Comparison of ENCODE assay signal across 25 cellular contexts in genomic region chr20:48909910-48910309, GRCh38.
"Had no signal": no experiment of that assay in that cellular context is flagged by ENCODE, and none has a peak within 500 bp of the region (broad histone marks: within the 10 kb centered on the region; RNA-seq: fewer than 3 reads in every experiment).

No MANE protein-coding gene starts in this region.

- H3K4me1 ChIP-seq: parathyroid adenoma, right lobe of liver had no signal

- H3K4me1 Mint-ChIP-seq: activated naive CD4-positive, alpha-beta T cell treated with anti-CD3 and anti-CD28 coated beads, Interleukin-2, amount 50 U/mL, for 24 hours; mesothelial cell of epicardium had no signal

- H3K36me3 ChIP-seq: cardiac muscle cell, left lung, right lobe of liver, thoracic aorta had no signal

- H3K4me2 ChIP-seq: hepatocyte, SK-N-SH had no signal

- H3K4me3 ChIP-seq: body of pancreas, cardiac muscle cell, hepatocyte, left lung, lung, right lobe of liver, thoracic aorta had no signal

- H3K27ac Mint-ChIP-seq: activated naive CD4-positive, alpha-beta T cell treated with anti-CD3 and anti-CD28 coated beads, Interleukin-2, amount 50 U/mL, for 24 hours; mesothelial cell of epicardium; nephron; stimulated activated naive B cell treated with anti-CD40 and anti-IgM and Interleukin-4, amounts not matched to agents 10 μg/mL and 1 μg/mL and 100 μg/mL, for 72 hours; T-helper 2 cell treated with Interferon-gamma antibody and Interleukin-4, amounts not matched to agents 5 μg/mL and 100 μg/mL, for 36 hours; type B pancreatic cell had no signal

- H3K27me3 ChIP-seq: hepatocyte, right lobe of liver had no signal

- FAIRE-seq: small intestine had no signal

- H2AFZ ChIP-seq: hepatocyte, parathyroid adenoma had no signal

- H3K36me3 Mint-ChIP-seq: activated naive CD4-positive, alpha-beta T cell treated with anti-CD3 and anti-CD28 coated beads, Interleukin-2, amount 50 U/mL, for 24 hours; mesothelial cell of epicardium; type B pancreatic cell had no signal

- H3K4me3 Mint-ChIP-seq: activated naive CD4-positive, alpha-beta T cell treated with anti-CD3 and anti-CD28 coated beads, Interleukin-2, amount 50 U/mL, for 24 hours; activated T-helper 1 cell treated with anti-CD3 and anti-CD28 coated beads, Interleukin-12 subunit alpha, Interleukin-12 subunit beta, Interleukin-2, Interleukin-4 antibody, amounts not matched to agents 30 ng/mL and 10 ng/mL and 1 ng/mL, durations not matched to agents 14 hours and 24 hours and 36 hours; mesothelial cell of epicardium; nephron; stimulated activated naive B cell treated with anti-CD40 and anti-IgM and Interleukin-4, amounts not matched to agents 10 μg/mL and 1 μg/mL and 100 μg/mL, for 72 hours; T-helper 2 cell treated with Interferon-gamma antibody and Interleukin-4, amounts not matched to agents 5 μg/mL and 100 μg/mL, for 36 hours; type B pancreatic cell had no signal

- H3K27me3 Mint-ChIP-seq: stimulated activated naive B cell treated with anti-CD40 and anti-IgM and Interleukin-4, amounts not matched to agents 10 μg/mL and 1 μg/mL and 100 μg/mL, for 72 hours had no signal

- H3K79me2 ChIP-seq: hepatocyte, parathyroid adenoma had no signal

- DNase-seq: activated CD4-positive, CD25-positive, alpha-beta regulatory T cell treated with anti-CD3 and anti-CD28 coated beads, Interleukin-2, amount 50 U/mL, for 72 hours; activated gamma-delta T cell treated with Interleukin-2 at 50 U/mL for 16 hours; anterior cingulate cortex; body of pancreas; glutamatergic neuron; kidney glomerular epithelial cell; left lung; nucleus accumbens; right lobe of liver; SK-N-SH; small intestine; stimulated activated CD4-positive, alpha-beta T cell treated with anti-CD3 and anti-CD28 coated beads, Interleukin-2, amount 100 ng/mL, for 24 hours; stimulated activated naive B cell treated with anti-CD40 and anti-IgM and Interleukin-4, amounts not matched to agents 10 μg/mL and 1 μg/mL and 100 μg/mL, for 72 hours had no signal

- H3K9ac ChIP-seq: parathyroid adenoma, SK-N-SH had no signal

- H3K27ac ChIP-seq: body of pancreas, cardiac muscle cell, hepatocyte, left lung, parathyroid adenoma, right lobe of liver, thoracic aorta, VCaP had no signal

- H3K9me3 ChIP-seq: body of pancreas, right lobe of liver, SK-N-SH, thoracic aorta had no signal

- H3K9me3 Mint-ChIP-seq: activated naive CD4-positive, alpha-beta T cell treated with anti-CD3 and anti-CD28 coated beads, Interleukin-2, amount 50 U/mL, for 24 hours; T-helper 2 cell treated with Interferon-gamma antibody and Interleukin-4, amounts not matched to agents 5 μg/mL and 100 μg/mL, for 36 hours; type B pancreatic cell had no signal

- ATAC-seq: body of pancreas; stimulated activated naive B cell treated with anti-CD40 and anti-IgM and Interleukin-4, amounts not matched to agents 10 μg/mL and 1 μg/mL and 100 μg/mL, for 72 hours had no signal
